1 cellular context compared by ENCODE assay signal in genomic region chr1:150165622-150166612, GRCh38.
A peak's percentile ranks its signal among the peaks of the same experiment; 100 is the strongest.
TF ChIP-seq lines count a peak whose summit lies in the region.

No MANE protein-coding gene starts in this region.

TF ChIP-seq in K562, 482 proteins besides CTCF, POLR2A, EP300 and RAD21 (continued from another document):
- TF ChIP-seq SMAD2 (IDR thresholded peaks at IDR 0.05; ENCODE audit: low read depth, low read length) (no peak), ATF7 (IDR thresholded peaks at IDR 0.05) (peak; percentile 27; the same call in 1 of the 2 replicates), XRCC3 (IDR thresholded peaks at IDR 0.05) (no peak), LARP7 (IDR thresholded peaks at IDR 0.05) (no peak), RCOR1 (IDR thresholded peaks at IDR 0.05; ENCODE audit: borderline replicate concordance in 1 of 2, low read depth in 2 of 2, low read length in 2 of 2) (peak in 1 of 2 experiments; percentile 38; a peak in 1 of 4 replicates), ZEB2 (IDR thresholded peaks at IDR 0.05) (0 out of 2 replicates have a peak, but pooled peaks have one; percentile 47), SIN3B (IDR thresholded peaks at IDR 0.05; ENCODE audit: low read depth) (peak; percentile 9; the same call in 1 of the 2 replicates), XRCC4 (IDR thresholded peaks at IDR 0.05; ENCODE audit: extremely low read depth, insufficient read depth, insufficient read length) (no peak), NFXL1 (CRISPR knock-in tag; IDR thresholded peaks at IDR 0.05) (no peak), CTBP1 (IDR thresholded peaks at IDR 0.05; ENCODE audit: borderline replicate concordance) (peak; percentile 69), NFIX (CRISPR knock-in tag; IDR thresholded peaks at IDR 0.05; ENCODE audit: low read depth) (no peak), HDAC6 (IDR thresholded peaks at IDR 0.05; ENCODE audit: low read depth, low read length) (no peak), ESRRB (CRISPR knock-in tag; IDR thresholded peaks at IDR 0.05; ENCODE audit: borderline replicate concordance) (no peak), CUX1 (CRISPR knock-in tag; IDR thresholded peaks at IDR 0.05) (no peak), CCNT2 (IDR thresholded peaks at IDR 0.05; ENCODE audit: borderline replicate concordance, extremely low read depth, insufficient read length, low read depth, low read length) (no peak), CBFB (CRISPR knock-in tag; IDR thresholded peaks at IDR 0.05) (no peak), NKRF (IDR thresholded peaks at IDR 0.05; ENCODE audit: borderline replicate concordance) (0 out of 2 replicates have a peak, but pooled peaks have one; percentile 21), BCLAF1 (IDR thresholded peaks at IDR 0.05; ENCODE audit: borderline replicate concordance in 1 of 2, control insufficient read depth in 1 of 2, low read depth in 2 of 2, low read length in 1 of 2) (no peak), MED1 (CRISPR knock-in tag; IDR thresholded peaks at IDR 0.05; ENCODE audit: borderline replicate concordance) (no peak), ZBTB8A (IDR thresholded peaks at IDR 0.05; ENCODE audit: partially characterized antibody) (no peak), FOS (IDR thresholded peaks at IDR 0.05; ENCODE audit: extremely low read depth, insufficient read length) (no peak), MBD1 (CRISPR knock-in tag; IDR thresholded peaks at IDR 0.05) (no peak), TBP (optimal IDR thresholded peaks at IDR 0.05; ENCODE audit: low read depth, low read length) (peak; percentile 6), CBFA2T3 (IDR thresholded peaks at IDR 0.05) (peak; percentile 50), ZHX1 (conservative IDR thresholded peaks at IDR 0.05; ENCODE audit: low read length) (no peak), ADNP (tag; IDR thresholded peaks at IDR 0.05) (no peak), SNAPC5 (CRISPR knock-in tag; IDR thresholded peaks at IDR 0.05) (no peak), TCF15 (CRISPR knock-in tag; IDR thresholded peaks at IDR 0.05) (no peak), ZNF165 (CRISPR knock-in tag; IDR thresholded peaks at IDR 0.05; ENCODE audit: borderline replicate concordance) (no peak)
